Comparison of ENCODE assay signal across 17 cellular contexts in the genomic region with DNA sequence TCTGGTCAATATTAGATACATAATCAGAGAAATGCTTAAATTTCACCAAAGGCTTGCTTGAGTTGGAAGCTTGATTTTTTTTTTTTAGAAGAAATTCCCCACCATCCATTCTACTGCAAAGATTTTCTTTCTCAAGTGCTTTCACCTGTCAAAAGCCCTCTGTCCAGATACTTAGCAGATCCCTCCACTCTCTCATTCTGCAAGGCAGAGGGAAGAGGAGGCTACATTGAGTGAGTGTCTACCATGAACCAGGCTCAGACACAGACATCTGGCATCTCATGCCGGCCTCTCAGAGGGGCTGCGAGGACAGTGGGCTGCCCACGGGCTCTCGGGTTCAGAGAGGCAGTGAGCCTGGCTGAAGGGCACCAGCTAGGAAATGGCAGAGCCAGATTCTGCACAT.
DNase-seq lines count a peak whose midpoint lies in the region; ATAC-seq, FAIRE-seq and TF ChIP-seq lines count a peak whose summit lies in the region.
"Had no signal": no experiment of that assay in that cellular context is flagged by ENCODE, and none has a peak within 500 bp of the region (broad histone marks: within the 10 kb centered on the region; RNA-seq: fewer than 3 reads in every experiment).

No MANE protein-coding gene starts in this region.

- H3K4me3 ChIP-seq in RWPE2 (ENCODE audit: severe bottlenecking) (no peak overlapping the region), sigmoid colon (no peak overlapping the region), HepG2 (replicated peaks in 1 of 3; ENCODE audit: insufficient read depth in 1 of 3, low read depth in 2 of 3, low read length in 3 of 3) (no peak overlapping the region)
- H3K4me3 ChIP-seq: BLaER1 treated with 17β-estradiol and CSF1 and Interleukin-3, amounts not matched to agents 10 nM and 100 nM had no signal

- DNase-seq in RWPE2 (ENCODE audit: low spot score), result peak; percentile 38
- no peak for DNase-seq in chondrocyte (ENCODE audit: low spot score)
- DNase-seq in omental fat pad (ENCODE audit: low spot score), result no peak
- DNase-seq in sigmoid colon, result peak; percentile 40
- no peak for DNase-seq in AG08395 (ENCODE audit: low spot score)
- DNase-seq in HepG2 (ENCODE audit: low spot score), result no peak
- DNase-seq in stimulated activated naive CD8-positive, alpha-beta T cell treated with anti-CD3 and anti-CD28 coated beads, Interleukin-15, Interleukin-2, amounts not matched to agents 100 U/mL and 50 U/mL, for 24 hours, result no peak
- no peak for DNase-seq in dedifferentiated amniotic fluid mesenchymal stem cell (ENCODE audit: extremely low spot score)
- DNase-seq: 8988T; Calu3; CD8-positive, alpha-beta T cell; DMS79 treated with DMSO at 0.1 percent for 48 hours; GF-D8; GOT3; H9 had no signal

- CTCF ChIA-PET in HepG2 (lab: Yijun Ruan, JAX; ENCODE audit: low intra/inter-chr PET ratio, low total read pairs), result no interaction called here

- TF ChIP-seq EP300 in sigmoid colon (IDR thresholded peaks at IDR 0.05), result no peak
- no peak for TF ChIP-seq EP300 in HepG2 (IDR thresholded peaks at IDR 0.05; ENCODE audit: low read depth in 2 of 2, low read length in 2 of 2)
- TF ChIP-seq EP300 in HepG2 (CRISPR knock-in tag; IDR thresholded peaks at IDR 0.05; ENCODE audit: borderline replicate concordance), result no peak

- H2AFZ ChIP-seq in HepG2 (ENCODE audit: low read length), result no peak overlapping the region

- H3K79me2 ChIP-seq in HepG2 (ENCODE audit: insufficient read depth, low read length), result no peaks in the 10 kb centered on the region

- BruUV-seq in HepG2 (replicated peaks; lab: Mats Ljungman, UMichigan), result no TSS peak

- H3K27me3 ChIP-seq in RWPE2 (ENCODE audit: insufficient read depth, poor library complexity, severe bottlenecking), result no peaks in the 10 kb centered on the region
- no peaks in the 10 kb centered on the region for H3K27me3 ChIP-seq in sigmoid colon
- peaks cover 5 to 26% of the 10 kb centered on the region in 2 experiments for H3K27me3 ChIP-seq in HepG2 (ENCODE audit: control insufficient read depth in 1 of 2, insufficient read depth in 2 of 2, low read length in 2 of 2)
- H3K27me3 ChIP-seq: BLaER1 treated with 17β-estradiol and CSF1 and Interleukin-3, amounts not matched to agents 10 nM and 100 nM had no signal

- peak overlapping the region; percentile 87 for H3K27ac Mint-ChIP-seq in chondrocyte (ENCODE audit: unreplicated experiment)
- H3K27ac Mint-ChIP-seq: B cell; CD8-positive, alpha-beta T cell had no signal

- FAIRE-seq in HepG2 (lab: Jason Lieb, UNC), result no peak

- in situ Hi-C loops in HepG2 (cut with HindIII; ENCODE audit: extremely low pct_ligation_motif_present, low pct_unique_long_range_greater_than_20kb), result no loop called here

- no peak overlapping the region for H3K4me2 ChIP-seq in HepG2 (ENCODE audit: low read depth, low read length)
- H3K4me2 ChIP-seq: BLaER1 treated with 17β-estradiol and CSF1 and Interleukin-3, amounts not matched to agents 10 nM and 100 nM had no signal

- H3K36me3 Mint-ChIP-seq in chondrocyte (ENCODE audit: low read depth), result no peaks in the 10 kb centered on the region
- H3K36me3 Mint-ChIP-seq: CD8-positive, alpha-beta T cell had no signal

- no peaks in the 10 kb centered on the region for H3K9me3 ChIP-seq in RWPE2 (ENCODE audit: severe bottlenecking)
- peaks cover 0 to 4% (median 0%) of the 10 kb centered on the region in 4 donors for H3K9me3 ChIP-seq in sigmoid colon
- no peaks in the 10 kb centered on the region for H3K9me3 ChIP-seq in HepG2 (ENCODE audit: low read length)

- no peak overlapping the region for H3K4me3 Mint-ChIP-seq in chondrocyte (ENCODE audit: unreplicated experiment)
- H3K4me3 Mint-ChIP-seq: B cell; CD8-positive, alpha-beta T cell; H9 had no signal

- peaks cover 5% of the 10 kb centered on the region for H3K9me3 Mint-ChIP-seq in chondrocyte (ENCODE audit: low read depth)
- H3K9me3 Mint-ChIP-seq: CD8-positive, alpha-beta T cell; H9 had no signal

- peaks cover 17% of the 10 kb centered on the region for H3K4me1 Mint-ChIP-seq in chondrocyte (ENCODE audit: low read depth)
- H3K4me1 Mint-ChIP-seq: B cell, H9 had no signal

- intact Hi-C loops in sigmoid colon (cut with DNase I), result no loop called here
- intact Hi-C loops in HepG2 (cut with micrococcal nuclease; ENCODE audit: unreplicated experiment), result no loop called here

- H3K36me3 ChIP-seq in RWPE2 (ENCODE audit: low read depth) (no peaks in the 10 kb centered on the region), sigmoid colon (no peaks in the 10 kb centered on the region), HepG2 (replicated peaks in 1 of 2; ENCODE audit: control insufficient read depth in 1 of 2, insufficient read depth in 2 of 2, low read length in 2 of 2) (no peaks in the 10 kb centered on the region)
- H3K36me3 ChIP-seq: BLaER1 treated with 17β-estradiol and CSF1 and Interleukin-3, amounts not matched to agents 10 nM and 100 nM had no signal

- no peak for TF ChIP-seq RAD21 in HepG2 (CRISPR knock-in tag; IDR thresholded peaks at IDR 0.05)

- no peak for ATAC-seq in RWPE2 (ENCODE audit: low read depth)
- ATAC-seq in omental fat pad (ENCODE audit: low FRiP score), result peak; percentile 7
- no peak for ATAC-seq in HepG2
- no peak for ATAC-seq in stimulated activated naive CD8-positive, alpha-beta T cell treated with anti-CD3 and anti-CD28 coated beads, Interleukin-15, Interleukin-2, amounts not matched to agents 100 U/mL and 50 U/mL, for 24 hours
- ATAC-seq: CD8-positive, alpha-beta T cell had no signal

- no peaks in the 10 kb centered on the region for H3K27me3 Mint-ChIP-seq in chondrocyte (ENCODE audit: low read depth)

- WGBS in sigmoid colon, 2 donors, result 68 to 74% methylated on average over 4 of the region's 4 CpGs
- whole genome bisulfite sequencing in HepG2 (ENCODE audit: low lambda C conversion rate), result 4% methylated on average over 4 of the region's 4 CpGs

- TF ChIP-seq POLR2A in sigmoid colon (IDR thresholded peaks at IDR 0.05) (no peak), HepG2 (IDR thresholded peaks at IDR 0.05; ENCODE audit: insufficient read depth in 1 of 2, low read depth in 2 of 2, low read length in 2 of 2) (no peak)

- no peak for TF ChIP-seq CTCF in RWPE2 (IDR thresholded peaks at IDR 0.05; ENCODE audit: poor library complexity, severe bottlenecking)
- no peak for TF ChIP-seq CTCF in chondrocyte (IDR thresholded peaks at IDR 0.05)
- no peak for TF ChIP-seq CTCF in omental fat pad (IDR thresholded peaks at IDR 0.05)
- no peak for TF ChIP-seq CTCF in sigmoid colon (IDR thresholded peaks at IDR 0.05)
- TF ChIP-seq CTCF in HepG2 (CRISPR knock-in tag; IDR thresholded peaks at IDR 0.05), result no peak

- no peaks in the 10 kb centered on the region for H4K20me1 ChIP-seq in HepG2 (ENCODE audit: insufficient read depth, low read length)
- H4K20me1 ChIP-seq: BLaER1 treated with 17β-estradiol and CSF1 and Interleukin-3, amounts not matched to agents 10 nM and 100 nM had no signal

- H3K27ac ChIP-seq in RWPE2 (ENCODE audit: poor library complexity, severe bottlenecking) (no peak overlapping the region), sigmoid colon (no peak overlapping the region), HepG2 (ENCODE audit: extremely low read length, insufficient read depth, low read length) (no peak overlapping the region)
- H3K27ac ChIP-seq: BLaER1 treated with 17β-estradiol and CSF1 and Interleukin-3, amounts not matched to agents 10 nM and 100 nM had no signal

- H3K4me1 ChIP-seq in RWPE2 (ENCODE audit: insufficient read depth, poor library complexity, severe bottlenecking) (no peaks in the 10 kb centered on the region), sigmoid colon (peaks cover 0 to 10% (median 4%) of the 10 kb centered on the region in 4 donors), HepG2 (ENCODE audit: insufficient read depth, low read length) (no peaks in the 10 kb centered on the region)

- no peak overlapping the region for H3K9ac ChIP-seq in HepG2 (ENCODE audit: insufficient read depth, low read depth, low read length)
- H3K9ac ChIP-seq: BLaER1 treated with 17β-estradiol and CSF1 and Interleukin-3, amounts not matched to agents 10 nM and 100 nM had no signal

- POLR2A ChIA-PET in HepG2 (lab: Yijun Ruan, JAX), result no interaction called here

TF ChIP-seq in HepG2, 621 proteins besides CTCF, POLR2A, EP300 and RAD21 (continues in another document):
- TF ChIP-seq EHMT2 (IDR thresholded peaks at IDR 0.05; ENCODE audit: borderline replicate concordance, low read depth, low read length), result no peak
- TF ChIP-seq ZNF101 (CRISPR knock-in tag; IDR thresholded peaks at IDR 0.05; ENCODE audit: borderline replicate concordance, low read depth), result no peak
- TF ChIP-seq IRX3 (CRISPR knock-in tag; IDR thresholded peaks at IDR 0.05; ENCODE audit: borderline replicate concordance, low read depth), result no peak
- TF ChIP-seq JARID2 (CRISPR knock-in tag; IDR thresholded peaks at IDR 0.05; ENCODE audit: insufficient replicate concordance), result no peak
- no peak for TF ChIP-seq XRCC5 (optimal IDR thresholded peaks at IDR 0.05; ENCODE audit: low read length)
- TF ChIP-seq KDM2A (CRISPR knock-in tag; IDR thresholded peaks at IDR 0.05; ENCODE audit: borderline replicate concordance, low read depth), result no peak
- TF ChIP-seq NBN (conservative IDR thresholded peaks at IDR 0.05), result no peak
- no peak for TF ChIP-seq GTF3A (CRISPR knock-in tag; conservative IDR thresholded peaks at IDR 0.05)
- no peak for TF ChIP-seq IKZF5 (CRISPR knock-in tag; IDR thresholded peaks at IDR 0.05)
- no peak for TF ChIP-seq GMEB2 (CRISPR knock-in tag; IDR thresholded peaks at IDR 0.05; ENCODE audit: low read depth)

Comparison
In these comparisons a context has a peak if more than half of its experiments do, and no peak if none do; other contexts are left out.
1. DNase-seq: peak in RWPE2 (single experiment) and sigmoid colon (single experiment); none in chondrocyte (single experiment), omental fat pad (single experiment), AG08395 (single experiment), HepG2 (single experiment), stimulated activated naive CD8-positive, alpha-beta T cell treated with anti-CD3 and anti-CD28 coated beads, Interleukin-15, Interleukin-2, amounts not matched to agents 100 U/mL and 50 U/mL, for 24 hours (single experiment) and dedifferentiated amniotic fluid mesenchymal stem cell (single experiment).